ENCODE assay signal across 29 cellular contexts in genomic region chr7:105461518-105461917, GRCh38.
DNase-seq lines count a peak whose midpoint lies in the region; ATAC-seq, FAIRE-seq and TF ChIP-seq lines count a peak whose summit lies in the region.
"Had no signal": no experiment of that assay in that cellular context is flagged by ENCODE, and none has a peak within 500 bp of the region (broad histone marks: within the 10 kb centered on the region; RNA-seq: fewer than 3 reads in every experiment).

No MANE protein-coding gene starts in this region.

- H3F3A ChIP-seq in PC-3 (ENCODE audit: low read length, unreplicated experiment) (no peaks in the 10 kb centered on the region), neural progenitor cell (ENCODE audit: low read depth) (peaks cover 19% of the 10 kb centered on the region)

- no peak overlapping the region for H3K4me3 Mint-ChIP-seq in memory B cell
- H3K4me3 Mint-ChIP-seq in neural progenitor cell = no peak overlapping the region
- H3K4me3 Mint-ChIP-seq: activated naive CD8-positive, alpha-beta T cell treated with anti-CD3 and anti-CD28 coated beads for 36 hours; natural killer cell treated with Interleukin-12 subunit alpha and Interleukin-12 subunit beta and Interleukin-15 and Interleukin-18, amount 100 ng/mL, for 72 hours; stimulated activated effector memory CD8-positive, alpha-beta T cell treated with anti-CD3 and anti-CD28 coated beads, Interleukin-12 subunit alpha, Interleukin-12 subunit beta, amount 100 ng/mL, for 72 hours had no signal

- no peak for TF ChIP-seq CTCF in bronchial epithelial cell (IDR thresholded peaks at IDR 0.05; ENCODE audit: insufficient read depth, low read length, severe bottlenecking)
- TF ChIP-seq CTCF in PC-3 (conservative IDR thresholded peaks at IDR 0.05; ENCODE audit: low read depth, low read length) = no peak
- TF ChIP-seq CTCF in neural progenitor cell (IDR thresholded peaks at IDR 0.05) = no peak

- no peaks in the 10 kb centered on the region for H4K20me1 ChIP-seq in PC-3 (ENCODE audit: low read length)
- H4K20me1 ChIP-seq in neural progenitor cell (ENCODE audit: low read depth) = no peaks in the 10 kb centered on the region

- no peak overlapping the region for H3K9ac ChIP-seq in PC-3 (ENCODE audit: low read length)
- no peak overlapping the region for H3K9ac ChIP-seq in neural progenitor cell

- no peak overlapping the region for H3K4me2 ChIP-seq in PC-3 (ENCODE audit: low read length)
- no peak overlapping the region for H3K4me2 ChIP-seq in neural progenitor cell

- H3K27ac ChIP-seq in PC-3 (ENCODE audit: low read length) (no peak overlapping the region), neural progenitor cell (no peak overlapping the region)
- H3K27ac ChIP-seq: ascending aorta, coronary artery, heart left ventricle, HL-60 had no signal

- CTCF ChIA-PET in PC-3 (lab: Charles Lee) = no interaction called here

- H3K9me3 ChIP-seq in PC-3 (ENCODE audit: low read length) (no peaks in the 10 kb centered on the region), neural progenitor cell (ENCODE audit: low read depth) (no peaks in the 10 kb centered on the region)
- H3K9me3 ChIP-seq: ascending aorta, BE2C, heart left ventricle had no signal

- no peak for ATAC-seq in memory B cell (ENCODE audit: low read depth)
- ATAC-seq in PC-3 = no peak
- ATAC-seq: HCT116; heart left ventricle; left ventricle myocardium superior; natural killer cell treated with Interleukin-12 subunit alpha and Interleukin-12 subunit beta and Interleukin-15 and Interleukin-18, amount 100 ng/mL, for 72 hours; Panc1; stimulated activated effector memory CD8-positive, alpha-beta T cell treated with anti-CD3 and anti-CD28 coated beads, Interleukin-12 subunit alpha, Interleukin-12 subunit beta, amount 100 ng/mL, for 72 hours had no signal

- POLR2A ChIA-PET in PC-3 (lab: Charles Lee; ENCODE audit: unreplicated experiment) = no interaction called here

- H3K27me3 Mint-ChIP-seq in memory B cell = no peaks in the 10 kb centered on the region
- H3K27me3 Mint-ChIP-seq in neural progenitor cell (ENCODE audit: insufficient read depth, low read depth) = no peaks in the 10 kb centered on the region
- H3K27me3 Mint-ChIP-seq: activated naive CD8-positive, alpha-beta T cell treated with anti-CD3 and anti-CD28 coated beads for 36 hours; natural killer cell treated with Interleukin-12 subunit alpha and Interleukin-12 subunit beta and Interleukin-15 and Interleukin-18, amount 100 ng/mL, for 72 hours had no signal

- intact Hi-C loops in PC-3 (cut with micrococcal nuclease) = no loop called here

- H3K4me3 ChIP-seq in bronchial epithelial cell (ENCODE audit: low read depth, low read length) (no peak overlapping the region), PC-3 (ENCODE audit: low read length) (no peak overlapping the region), neural progenitor cell (no peak overlapping the region)
- H3K4me3 ChIP-seq: ascending aorta, coronary artery, heart left ventricle had no signal

- H3K4me1 ChIP-seq in PC-3 (ENCODE audit: insufficient read depth, low read length) (no peaks in the 10 kb centered on the region), neural progenitor cell (peaks cover 10% of the 10 kb centered on the region)
- H3K4me1 ChIP-seq: ascending aorta, BE2C had no signal

- H3K9me3 Mint-ChIP-seq in memory B cell (no peaks in the 10 kb centered on the region), neural progenitor cell (no peaks in the 10 kb centered on the region)
- H3K9me3 Mint-ChIP-seq: activated naive CD8-positive, alpha-beta T cell treated with anti-CD3 and anti-CD28 coated beads for 36 hours; natural killer cell treated with Interleukin-12 subunit alpha and Interleukin-12 subunit beta and Interleukin-15 and Interleukin-18, amount 100 ng/mL, for 72 hours; stimulated activated effector memory CD8-positive, alpha-beta T cell treated with anti-CD3 and anti-CD28 coated beads, Interleukin-12 subunit alpha, Interleukin-12 subunit beta, amount 100 ng/mL, for 72 hours had no signal

- H3K27ac Mint-ChIP-seq in memory B cell (peak overlapping the region; percentile 28), neural progenitor cell (no peak overlapping the region)
- H3K27ac Mint-ChIP-seq: activated naive CD8-positive, alpha-beta T cell treated with anti-CD3 and anti-CD28 coated beads for 36 hours; natural killer cell treated with Interleukin-12 subunit alpha and Interleukin-12 subunit beta and Interleukin-15 and Interleukin-18, amount 100 ng/mL, for 72 hours; stimulated activated effector memory CD8-positive, alpha-beta T cell treated with anti-CD3 and anti-CD28 coated beads, Interleukin-12 subunit alpha, Interleukin-12 subunit beta, amount 100 ng/mL, for 72 hours had no signal

- H3K36me3 Mint-ChIP-seq in memory B cell (peaks cover 8% of the 10 kb centered on the region), neural progenitor cell (peaks cover 16% of the 10 kb centered on the region)
- H3K36me3 Mint-ChIP-seq: natural killer cell treated with Interleukin-12 subunit alpha and Interleukin-12 subunit beta and Interleukin-15 and Interleukin-18, amount 100 ng/mL, for 72 hours had no signal

- DNase-seq in DMS53 treated with DMSO at 0.1 percent for 48 hours (lab: John Stamatoyannopoulos, UW; ENCODE audit: unreplicated experiment) (peak; percentile 2), NCI-H345 treated with DMSO at 0.1 percent for 48 hours (lab: John Stamatoyannopoulos, UW; ENCODE audit: unreplicated experiment) (peak; percentile 28), bronchial epithelial cell (ENCODE audit: low read depth) (peak; percentile 97), memory B cell (ENCODE audit: low spot score in 2 of 2) (no peak), PC-3 (no peak), neural progenitor cell (ENCODE audit: low spot score) (no peak), NK-92 (lab: John Stamatoyannopoulos, UW; ENCODE audit: unreplicated experiment) (no peak)
- no peak for DNase-seq in activated CD4-positive, alpha-beta T cell treated with anti-CD3 and anti-CD28 coated beads for 4 hours
- DNase-seq: activated CD4-positive, alpha-beta T cell treated with anti-CD3 and anti-CD28 coated beads for 48 hours; activated gamma-delta T cell; activated naive CD8-positive, alpha-beta T cell treated with anti-CD3 and anti-CD28 coated beads for 36 hours; BE2C; DMS153; effector CD8-positive, alpha-beta T cell; heart left ventricle; left ventricle myocardium superior; NCI-H1048; NCI-H187 treated with DMSO at 0.1 percent for 48 hours; NCI-H526 treated with DMSO at 0.1 percent for 48 hours; SW 1271; trophoblast cell had no signal

- H3K9me2 ChIP-seq in PC-3 (replicated peaks; ENCODE audit: low read length) = no peaks in the 10 kb centered on the region

- H2AFZ ChIP-seq in PC-3 (ENCODE audit: low read length) (no peak overlapping the region), neural progenitor cell (replicated peaks) (no peak overlapping the region)

- peak; percentile 28 for FAIRE-seq in bronchial epithelial cell (lab: Jason Lieb, UNC)
- FAIRE-seq: keratinocyte had no signal

- H3K4me1 Mint-ChIP-seq in memory B cell = no peaks in the 10 kb centered on the region
- H3K4me1 Mint-ChIP-seq in neural progenitor cell = peaks cover 11% of the 10 kb centered on the region
- H3K4me1 Mint-ChIP-seq: activated naive CD8-positive, alpha-beta T cell treated with anti-CD3 and anti-CD28 coated beads for 36 hours; stimulated activated effector memory CD8-positive, alpha-beta T cell treated with anti-CD3 and anti-CD28 coated beads, Interleukin-12 subunit alpha, Interleukin-12 subunit beta, amount 100 ng/mL, for 72 hours had no signal

- H3K79me2 ChIP-seq in PC-3 (ENCODE audit: low read length) = no peaks in the 10 kb centered on the region
- no peaks in the 10 kb centered on the region for H3K79me2 ChIP-seq in neural progenitor cell (ENCODE audit: low read depth)

- no peaks in the 10 kb centered on the region for H3K27me3 ChIP-seq in bronchial epithelial cell (ENCODE audit: control insufficient read depth, insufficient read depth, low read length)
- H3K27me3 ChIP-seq in PC-3 (ENCODE audit: low read length) = no peaks in the 10 kb centered on the region
- no peaks in the 10 kb centered on the region for H3K27me3 ChIP-seq in neural progenitor cell
- H3K27me3 ChIP-seq: ascending aorta, BE2C, heart left ventricle had no signal

- peaks cover 2% of the 10 kb centered on the region for H3K36me3 ChIP-seq in bronchial epithelial cell (ENCODE audit: control insufficient read depth, insufficient read depth, low read length)
- H3K36me3 ChIP-seq in PC-3 (ENCODE audit: low read depth, low read length) = peaks cover 20% of the 10 kb centered on the region
- peaks cover 8% of the 10 kb centered on the region for H3K36me3 ChIP-seq in neural progenitor cell

- BruUV-seq in PC-3 (replicated peaks; lab: Mats Ljungman, UMichigan) = no TSS peak

Comparison
In these comparisons a context has a peak if more than half of its experiments do, and no peak if none do; other contexts are left out.
1. DNase-seq: peak in DMS53 treated with DMSO at 0.1 percent for 48 hours (single experiment), NCI-H345 treated with DMSO at 0.1 percent for 48 hours (single experiment) and bronchial epithelial cell (single experiment); none in memory B cell (0 of 2), activated CD4-positive, alpha-beta T cell treated with anti-CD3 and anti-CD28 coated beads for 4 hours (0 of 2), PC-3 (single experiment), neural progenitor cell (single experiment) and NK-92 (single experiment).